8 cellular contexts compared by ENCODE assay signal in genomic region chr12:91811481-91812287, GRCh38.
DNase-seq lines count a peak whose midpoint lies in the region; ATAC-seq and TF ChIP-seq lines count a peak whose summit lies in the region.

No MANE protein-coding gene starts in this region.

- DNase-seq in GM06990 (ENCODE audit: extremely low read depth, insufficient read length), result peak; percentile 3
- peak; percentile 48 for DNase-seq in HCEC 1CT
- DNase-seq in NCI-H2107 (lab: John Stamatoyannopoulos, UW), result peak; percentile 15
- peak; percentile 81 for DNase-seq in activated CD4-positive, alpha-beta T cell treated with anti-CD3 and anti-CD28 coated beads for 48 hours
- peak; percentile 79 for DNase-seq in choroid plexus epithelial cell (ENCODE audit: low read depth)
- DNase-seq in left lung, result peak; percentile 52 to 57
- peak; percentile 32 to 72 (median 54) for DNase-seq in stimulated activated CD4-positive, alpha-beta T cell treated with anti-CD3 and anti-CD28 coated beads, TNF-alpha, amount 100 ng/mL, for 1 hour (ENCODE audit: low read depth in 3 of 3, low spot score in 1 of 3)

- no peaks in the 10 kb centered on the region for H3K36me3 ChIP-seq in GM06990 (ENCODE audit: control insufficient read depth, insufficient read depth, low read length)
- H3K36me3 ChIP-seq in left lung, result no peaks in the 10 kb centered on the region

- H3K4me3 ChIP-seq in GM06990 (replicated peaks; ENCODE audit: low read depth, low read length) (no peak overlapping the region), choroid plexus epithelial cell (ENCODE audit: low read depth, low read length) (no peak overlapping the region), left lung (no peak overlapping the region)

- peak; percentile 81 for TF ChIP-seq CTCF in GM06990 (IDR thresholded peaks at IDR 0.05; ENCODE audit: insufficient read depth, low read length, poor library complexity, severe bottlenecking)
- TF ChIP-seq CTCF in choroid plexus epithelial cell (conservative IDR thresholded peaks at IDR 0.05; ENCODE audit: low read depth, low read length), result peak; percentile 88
- TF ChIP-seq CTCF in left lung (IDR thresholded peaks at IDR 0.05), result peak; percentile 70 to 75

- intact Hi-C loops in left lung (cut with DNase I), result no loop called here

- no peak overlapping the region for H3K27ac ChIP-seq in left lung

- peaks cover 0 to 5% of the 10 kb centered on the region in 2 donors for H3K9me3 ChIP-seq in left lung

- ATAC-seq in left lung (peak; percentile 83), HG03097 (IDR thresholded peaks at IDR 0.05; ENCODE audit: low FRiP score, unreplicated experiment) (no peak)

- H3K27me3 ChIP-seq in GM06990 (replicated peaks; ENCODE audit: control insufficient read depth, insufficient read depth, low read length) (no peaks in the 10 kb centered on the region), left lung (no peaks in the 10 kb centered on the region)

- H3K4me1 ChIP-seq in left lung, result no peaks in the 10 kb centered on the region

Comparison
In these comparisons a context has a peak if more than half of its experiments do, and no peak if none do; other contexts are left out.
1. DNase-seq: peak in every context shown above with its lines; median percentile 81 in activated CD4-positive, alpha-beta T cell treated with anti-CD3 and anti-CD28 coated beads for 48 hours; 79 in choroid plexus epithelial cell; 54 in left lung; 54 in stimulated activated CD4-positive, alpha-beta T cell treated with anti-CD3 and anti-CD28 coated beads, TNF-alpha, amount 100 ng/mL, for 1 hour; 48 in HCEC 1CT; 15 in NCI-H2107; 3 in GM06990.